Comparison of ENCODE assay signal across 18 cellular contexts in genomic region chr4:82124365-82124764, GRCh38.
DNase-seq lines count a peak whose midpoint lies in the region; ATAC-seq, FAIRE-seq and TF ChIP-seq lines count a peak whose summit lies in the region.
"Had no signal": no experiment of that assay in that cellular context is flagged by ENCODE, and none has a peak within 500 bp of the region (broad histone marks: within the 10 kb centered on the region; RNA-seq: fewer than 3 reads in every experiment).

No MANE protein-coding gene starts in this region.

- no peak for FAIRE-seq in K562 (lab: Jason Lieb, UNC)

- H3K14ac ChIP-seq in trophoblast cell (ENCODE audit: low read length) = no peak overlapping the region

- H3K9me3 ChIP-seq in K562 (replicated peaks; ENCODE audit: control insufficient read depth, insufficient read depth, low read depth, low read length) (no peaks in the 10 kb centered on the region), trophoblast cell (ENCODE audit: insufficient read depth, low read depth, low read length) (no peaks in the 10 kb centered on the region)
- H3K9me3 ChIP-seq: Peyer's patch had no signal

- CTCF ChIA-PET in K562 (lab: Yijun Ruan, JAX; ENCODE audit: low intra/inter-chr PET ratio) = no interaction called here

- no peak overlapping the region for H2BK12ac ChIP-seq in trophoblast cell (ENCODE audit: low read length)

- BruUV-seq in K562 (replicated peaks; lab: Mats Ljungman, UMichigan) = no TSS peak

- H3K27ac ChIP-seq in K562 (ENCODE audit: extremely low read depth, low read depth, low read length) = no peak overlapping the region
- no peak overlapping the region for H3K27ac ChIP-seq in trophoblast cell (ENCODE audit: low read depth, low read length)
- H3K27ac ChIP-seq: 22Rv1, KMS-11, Peyer's patch had no signal

- POLR2A ChIA-PET in K562 (lab: Yijun Ruan, JAX) = interaction anchor here (0.6 kb wide), 2 partner anchors 23 to 161 kb away, joined by 3 to 4 read pairs; no protein-coding TSS in a partner anchor

- TF ChIP-seq CTCF in K562 (IDR thresholded peaks at IDR 0.05 in 2 of 3, conservative IDR thresholded peaks at IDR 0.05 in 1 of 3; ENCODE audit: insufficient read depth in 2 of 3, low read depth in 1 of 3, low read length in 3 of 3) = no peak

- H3K79me1 ChIP-seq in trophoblast cell (ENCODE audit: low read length) = no peaks in the 10 kb centered on the region

- TF ChIP-seq EP300 in K562 (IDR thresholded peaks at IDR 0.05; ENCODE audit: low read length) = no peak

- no peak overlapping the region for H4K91ac ChIP-seq in trophoblast cell (ENCODE audit: low read depth, low read length)

- H4K20me1 ChIP-seq in K562 (replicated peaks; ENCODE audit: control insufficient read depth, insufficient read depth, low read length) = no peaks in the 10 kb centered on the region

- H3K27me3 ChIP-seq in K562 (ENCODE audit: control insufficient read depth in 2 of 2, insufficient read depth in 2 of 2, low read length in 2 of 2) = no peaks in the 10 kb centered on the region
- no peaks in the 10 kb centered on the region for H3K27me3 ChIP-seq in trophoblast cell (ENCODE audit: insufficient read depth, low read length)
- H3K27me3 ChIP-seq: Peyer's patch had no signal

- no peak overlapping the region for H3K18ac ChIP-seq in trophoblast cell (ENCODE audit: low read length)

- H2AK5ac ChIP-seq in trophoblast cell (ENCODE audit: low read length) = no peak overlapping the region

- H3K4me3 ChIP-seq in K562 (no peak overlapping the region), trophoblast cell (ENCODE audit: low read depth, low read length) (no peak overlapping the region)
- H3K4me3 ChIP-seq: Peyer's patch had no signal

- DNase-seq in DMS 273 (lab: John Stamatoyannopoulos, UW; ENCODE audit: unreplicated experiment) = peak; percentile 8
- no peak for DNase-seq in DMS 273 treated with DMSO at 0.1 percent for 48 hours (lab: John Stamatoyannopoulos, UW)
- DNase-seq in NCI-H146 treated with DMSO at 0.1 percent for 48 hours (lab: John Stamatoyannopoulos, UW; ENCODE audit: unreplicated experiment) = peak; percentile 4
- peak in 1 of 4 experiments; percentile 4 for DNase-seq in K562 (ENCODE audit: extremely low read depth in 1 of 4, low spot score in 3 of 4)
- DNase-seq in trophoblast cell = peak; percentile 67 to 87
- no peak for DNase-seq in stimulated activated CD4-positive, alpha-beta T cell treated with anti-CD3 and anti-CD28 coated beads, Interleukin-4, amount 100 ng/mL, for 1 hour
- no peak for DNase-seq in AG08396 (ENCODE audit: low spot score)
- no peak for DNase-seq in NCI-H1436 treated with DMSO at 0.1 percent for 48 hours (lab: John Stamatoyannopoulos, UW)
- DNase-seq: DMS79, H9, NCI-H1436, NCI-H345, NCI-H526 treated with DMSO at 0.1 percent for 48 hours, Peyer's patch, Right ventricle myocardium superior, SW 1271 had no signal

- no peak overlapping the region for H2AFZ ChIP-seq in K562 (ENCODE audit: low read depth, low read length)
- H2AFZ ChIP-seq in trophoblast cell (ENCODE audit: insufficient read depth, low read length, poor library complexity) = no peak overlapping the region

- no peaks in the 10 kb centered on the region for H3K36me3 ChIP-seq in K562 (ENCODE audit: control insufficient read depth, insufficient read depth, low read length)
- no peaks in the 10 kb centered on the region for H3K36me3 ChIP-seq in trophoblast cell (ENCODE audit: control insufficient read depth in 1 of 2, insufficient read depth in 2 of 2, low read length in 2 of 2)
- H3K36me3 ChIP-seq: Peyer's patch had no signal

- intact Hi-C loops in K562 (cut with micrococcal nuclease) = loop anchor here (2.0 kb wide), 1 partner anchor 72 kb away; no protein-coding TSS in a partner anchor

- no peaks in the 10 kb centered on the region for H3K9me1 ChIP-seq in K562 (ENCODE audit: control insufficient read depth, insufficient read depth, low read length)

- H2BK5ac ChIP-seq in trophoblast cell (ENCODE audit: low read depth, low read length, poor library complexity) = no peak overlapping the region

- no peak for TF ChIP-seq RAD21 in K562 (CRISPR knock-in tag; conservative IDR thresholded peaks at IDR 0.05 in 1 of 2, IDR thresholded peaks at IDR 0.05 in 1 of 2)

- no peak for TF ChIP-seq POLR2A in K562 (conservative IDR thresholded peaks at IDR 0.05)

- H4K8ac ChIP-seq in trophoblast cell (ENCODE audit: low read depth, low read length) = no peak overlapping the region

- H3K4ac ChIP-seq in trophoblast cell (ENCODE audit: low read depth, low read length) = no peak overlapping the region

- ATAC-seq in K562 = peak; percentile 73

- H3K9ac ChIP-seq in K562 (ENCODE audit: insufficient read depth in 1 of 2, low read depth in 2 of 2, low read length in 2 of 2) (no peak overlapping the region), trophoblast cell (ENCODE audit: low read length) (no peak overlapping the region)
- H3K9ac ChIP-seq: KMS-11 had no signal

- peaks cover 0 to 20% of the 10 kb centered on the region in 2 experiments; a peak in 3 of 5 replicates for H3K4me1 ChIP-seq in K562 (replicated peaks in 1 of 2; ENCODE audit: control insufficient read depth in 2 of 2, insufficient read depth in 2 of 2, low read length in 2 of 2)
- H3K4me1 ChIP-seq in trophoblast cell (ENCODE audit: control insufficient read depth in 1 of 2, insufficient read depth in 2 of 2, low read length in 2 of 2) = peaks cover 0 to 2% of the 10 kb centered on the region in 2 experiments
- H3K4me1 ChIP-seq: Peyer's patch had no signal

- 5% methylated on average over 5 of the region's 5 CpGs for WGBS in K562 (ENCODE audit: insufficient coverage, low coverage, missing lambda C conversion rate)
- WGBS in trophoblast cell (ENCODE audit: extremely low coverage, insufficient coverage, insufficient read length) = no CpG with 5 or more reads among the region's 5 CpGs

- no peaks in the 10 kb centered on the region for H3K79me2 ChIP-seq in K562 (ENCODE audit: control insufficient read depth, insufficient read depth, low read length)
- no peaks in the 10 kb centered on the region for H3K79me2 ChIP-seq in trophoblast cell (ENCODE audit: control insufficient read depth, insufficient read depth, low read length, poor library complexity)

- H3K4me2 ChIP-seq in K562 (ENCODE audit: insufficient read depth, low read length) (no peak overlapping the region), trophoblast cell (ENCODE audit: low read length) (no peak overlapping the region)
- H3K4me2 ChIP-seq: KMS-11 had no signal

- no peak overlapping the region for H2BK120ac ChIP-seq in trophoblast cell (ENCODE audit: insufficient read depth, low read length, poor library complexity)

- H3K23ac ChIP-seq in trophoblast cell (ENCODE audit: low read length) = no peak overlapping the region

- H4K12ac ChIP-seq in trophoblast cell (ENCODE audit: low read depth, low read length) = no peak overlapping the region

- in situ Hi-C loops in K562 (cut with MboI) = no loop called here

TF ChIP-seq in K562, 482 proteins besides CTCF, POLR2A, EP300 and RAD21:
- TF ChIP-seq POLR2H (tag; IDR thresholded peaks at IDR 0.05; ENCODE audit: low read depth) (no peak), ZNF143 (CRISPR knock-in tag; IDR thresholded peaks at IDR 0.05) (no peak), HDAC1 (IDR thresholded peaks at IDR 0.05) (no peak), L3MBTL2 (IDR thresholded peaks at IDR 0.05) (peak; percentile 44), PKNOX1 (IDR thresholded peaks at IDR 0.05) (peak; percentile 65; the same call in 1 of the 2 replicates), ZNF3 (CRISPR knock-in tag; IDR thresholded peaks at IDR 0.05) (0 out of 2 replicates have a peak, but pooled peaks have one; percentile 51), RBFOX2 (IDR thresholded peaks at IDR 0.05; ENCODE audit: low read depth, low read length) (0 out of 2 replicates have a peak, but pooled peaks have one; percentile 1), ERF (CRISPR knock-in tag; IDR thresholded peaks at IDR 0.05) (no peak), NCOA2 (IDR thresholded peaks at IDR 0.05; ENCODE audit: partially characterized antibody in 2 of 2) (no peak), MEIS2 (IDR thresholded peaks at IDR 0.05; ENCODE audit: partially characterized antibody) (peak; percentile 48), SMAD3 (CRISPR knock-in tag; conservative IDR thresholded peaks at IDR 0.05) (no peak), ZNF24 (IDR thresholded peaks at IDR 0.05) (peak; percentile 75; the same call in 1 of the 2 replicates)

Comparison
In these comparisons a context has a peak if more than half of its experiments do, and no peak if none do; other contexts are left out.
1. DNase-seq: peak in DMS 273 (single experiment), NCI-H146 treated with DMSO at 0.1 percent for 48 hours (single experiment) and trophoblast cell (2 of 2); none in DMS 273 treated with DMSO at 0.1 percent for 48 hours (single experiment), stimulated activated CD4-positive, alpha-beta T cell treated with anti-CD3 and anti-CD28 coated beads, Interleukin-4, amount 100 ng/mL, for 1 hour (single experiment), AG08396 (single experiment) and NCI-H1436 treated with DMSO at 0.1 percent for 48 hours (single experiment).